15 cellular contexts compared by ENCODE assay signal in the genomic region with DNA sequence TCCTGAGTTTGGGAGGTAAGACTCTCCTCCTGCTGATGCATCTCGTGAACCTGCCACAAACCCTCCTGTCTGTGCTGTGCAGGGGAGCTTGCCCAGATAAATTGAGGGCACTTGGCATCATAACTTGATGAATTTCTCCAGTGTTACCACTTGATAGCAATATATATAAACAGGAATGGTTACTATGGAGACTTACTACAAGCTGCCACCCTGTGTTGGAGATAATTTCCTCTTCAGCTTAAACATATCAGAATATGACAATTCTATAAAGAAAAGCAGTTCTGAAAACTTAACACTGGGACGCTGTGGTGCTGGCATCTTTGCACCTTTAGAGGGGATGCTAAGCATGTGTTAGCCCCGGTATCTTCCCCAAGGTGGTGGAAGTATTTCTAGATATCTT. TPM values are rescaled to one million over a fixed set of nuclear protein-coding genes. Genes with fewer than 3 reads are reported as not detected.
DNase-seq lines count a peak whose midpoint lies in the region; ATAC-seq and TF ChIP-seq lines count a peak whose summit lies in the region.
"Had no signal": no experiment of that assay in that cellular context is flagged by ENCODE, and none has a peak within 500 bp of the region (broad histone marks: within the 10 kb centered on the region; RNA-seq: fewer than 3 reads in every experiment).

No MANE protein-coding gene starts in this region.

- no peak overlapping the region for H2BK120ac ChIP-seq in neuronal stem cell (ENCODE audit: low read depth, low read length)

- H2AK5ac ChIP-seq in neuronal stem cell (ENCODE audit: low read depth, low read length) = no peak overlapping the region

- H3K9ac ChIP-seq in SK-N-MC (ENCODE audit: insufficient read length) = no peak overlapping the region
- H3K9ac ChIP-seq in neuronal stem cell (ENCODE audit: low read depth, low read length, poor library complexity) = no peak overlapping the region
- H3K9ac ChIP-seq: GM23248 had no signal

- DNase-seq in A673 (ENCODE audit: low spot score) = no peak
- no peak for DNase-seq in CD4-positive, alpha-beta T cell
- DNase-seq in SK-N-MC (ENCODE audit: low read depth, low spot score) = no peak
- DNase-seq in neuronal stem cell (ENCODE audit: low spot score) = no peak
- DNase-seq in germinal center (ENCODE audit: low spot score) = no peak
- DNase-seq in UCSD-AML1 (lab: John Stamatoyannopoulos, UW; ENCODE audit: unreplicated experiment) = no peak
- DNase-seq: C1 segment of cervical spinal cord; DMS79 treated with DMSO at 0.1 percent for 48 hours; GM23248; NCI-H1436 treated with DMSO at 0.1 percent for 48 hours; NCI-H345; NCI-H526 treated with DMSO at 0.1 percent for 48 hours; NK-92 treated with Interleukin-12 subunit alpha and Interleukin-12 subunit beta, amount 100 ng/mL, for 24 hours; OCI-M1 had no signal

- BruUV-seq in A673 (replicated peaks; lab: Mats Ljungman, UMichigan) = no TSS peak

- H3K36me3 Mint-ChIP-seq in CD4-positive, alpha-beta T cell (ENCODE audit: low read depth) = peaks cover 90% of the 10 kb centered on the region

- peaks cover 60% of the 10 kb centered on the region for H3K4me1 ChIP-seq in A673 (ENCODE audit: insufficient read depth, low read length, poor library complexity, severe bottlenecking)
- peaks cover 0 to 10% of the 10 kb centered on the region in 2 donors for H3K4me1 ChIP-seq in neuronal stem cell (ENCODE audit: control insufficient read depth in 2 of 2, insufficient read depth in 1 of 2, low read depth in 1 of 2, low read length in 2 of 2)

- H3K23ac ChIP-seq in neuronal stem cell (ENCODE audit: low read depth, low read length, poor library complexity) = peak overlapping the region; percentile 62

- peaks cover 13% of the 10 kb centered on the region for H3K79me1 ChIP-seq in neuronal stem cell (ENCODE audit: low read depth, low read length)

- no peak overlapping the region for H4K8ac ChIP-seq in neuronal stem cell (ENCODE audit: low read depth, low read length)

- POLR2A ChIA-PET in A673 (lab: Charles Lee; ENCODE audit: low non-redundant PET) = no interaction called here
- POLR2A ChIA-PET in CD4-positive, alpha-beta T cell (lab: Charles Lee) = no interaction called here

- no peak overlapping the region for H3K4me2 ChIP-seq in neuronal stem cell (ENCODE audit: insufficient read depth, low read length, poor library complexity, severe bottlenecking)

- CTCF ChIA-PET in A673 (lab: Charles Lee) = no interaction called here
- CTCF ChIA-PET in CD4-positive, alpha-beta T cell (lab: Charles Lee) = interaction anchor here (1.3 kb wide), 1 partner anchor 15 kb away, joined by 6 read pairs; a partner anchor contains a TSS

- peak overlapping the region; percentile 53 for H3K27ac Mint-ChIP-seq in CD4-positive, alpha-beta T cell

- H3K36me3 ChIP-seq in A673 (ENCODE audit: insufficient read depth, low read length, poor library complexity, severe bottlenecking) = peaks cover 47% of the 10 kb centered on the region
- H3K36me3 ChIP-seq in SK-N-MC (ENCODE audit: insufficient read depth, low read length) = peaks cover 6% of the 10 kb centered on the region; the same call in 1 of the 2 replicates
- peaks cover 67 to 95% of the 10 kb centered on the region in 2 donors for H3K36me3 ChIP-seq in neuronal stem cell (replicated peaks in 1 of 2; ENCODE audit: control insufficient read depth in 2 of 2, insufficient read depth in 2 of 2, low read length in 2 of 2)

- H3K9me3 Mint-ChIP-seq in CD4-positive, alpha-beta T cell = no peaks in the 10 kb centered on the region

- H3K4me3 ChIP-seq in A673 (ENCODE audit: low read depth, low read length, poor library complexity, severe bottlenecking) (no peak overlapping the region), SK-N-MC (no peak overlapping the region), neuronal stem cell (ENCODE audit: low read length in 2 of 2) (no peak overlapping the region)
- H3K4me3 ChIP-seq: GM23248 had no signal

- no peak overlapping the region for H2AFZ ChIP-seq in neuronal stem cell (ENCODE audit: low read length)
- H2AFZ ChIP-seq: GM23248 had no signal

- H2BK5ac ChIP-seq in neuronal stem cell (ENCODE audit: low read length) = no peak overlapping the region

- no CpG with 5 or more reads among the region's 3 CpGs for WGBS in neuronal stem cell (ENCODE audit: extremely low coverage in 2 of 2, insufficient read length in 2 of 2, insufficient replicate concordance in 1 of 2), 2 donors

- H3K27me3 ChIP-seq in A673 (replicated peaks; ENCODE audit: insufficient read depth, low read depth, low read length, poor library complexity) (no peaks in the 10 kb centered on the region), neuronal stem cell (ENCODE audit: control insufficient read depth in 3 of 3, insufficient read depth in 3 of 3, low read depth in 1 of 3, low read length in 3 of 3) (no peaks in the 10 kb centered on the region)
- no peaks in the 10 kb centered on the region for H3K27me3 ChIP-seq in CD4-positive, alpha-beta T cell (ENCODE audit: control insufficient read depth, insufficient read depth, low read length)

- no peak overlapping the region for H3K18ac ChIP-seq in neuronal stem cell (ENCODE audit: low read length)

- no peaks in the 10 kb centered on the region for H3K27me3 Mint-ChIP-seq in CD4-positive, alpha-beta T cell

- no peak for ATAC-seq in CD4-positive, alpha-beta T cell (ENCODE audit: poor library complexity)
- no peak for ATAC-seq in GM18519 (IDR thresholded peaks at IDR 0.05; ENCODE audit: low FRiP score, unreplicated experiment)

- no peak overlapping the region for H4K91ac ChIP-seq in neuronal stem cell (ENCODE audit: low read depth, low read length, poor library complexity)

- H2BK15ac ChIP-seq in neuronal stem cell (ENCODE audit: low read length) = no peak overlapping the region

- H2BK12ac ChIP-seq in neuronal stem cell (ENCODE audit: low read length) = no peak overlapping the region

- intact Hi-C loops in A673 (cut with micrococcal nuclease; ENCODE audit: unreplicated experiment) = loop anchor here (5.0 kb wide), 1 partner anchor 60 kb away; no protein-coding TSS in a partner anchor
- intact Hi-C loops in CD4-positive, alpha-beta T cell (cut with DNase I, micrococcal nuclease) = no loop called here

- no peak overlapping the region for H3K4me3 Mint-ChIP-seq in CD4-positive, alpha-beta T cell

- H3K9me3 ChIP-seq in A673 (ENCODE audit: low read depth, low read length, poor library complexity, severe bottlenecking) (no peaks in the 10 kb centered on the region), SK-N-MC (ENCODE audit: low read depth, low read length) (no peaks in the 10 kb centered on the region), neuronal stem cell (replicated peaks in 1 of 2; ENCODE audit: control insufficient read depth in 2 of 2, insufficient read depth in 1 of 2, low read depth in 1 of 2, low read length in 2 of 2) (peaks cover 0 to 3% of the 10 kb centered on the region in 2 donors)
- H3K9me3 ChIP-seq in CD4-positive, alpha-beta T cell (ENCODE audit: control insufficient read depth, low read length) = no peaks in the 10 kb centered on the region

- H3K4ac ChIP-seq in neuronal stem cell (ENCODE audit: low read length) = no peak overlapping the region

- no peaks in the 10 kb centered on the region for H3K4me1 Mint-ChIP-seq in CD4-positive, alpha-beta T cell (ENCODE audit: low read depth)

- H3K27ac ChIP-seq in A673 (ENCODE audit: low read depth, low read length, poor library complexity, severe bottlenecking) (peak overlapping the region; percentile 41), SK-N-MC (peak overlapping the region; percentile 46; the same call in 1 of the 2 replicates), neuronal stem cell (replicated peaks; ENCODE audit: low read length) (no peak overlapping the region)
- H3K27ac ChIP-seq in CD4-positive, alpha-beta T cell (ENCODE audit: low read depth, low read length) = no peak overlapping the region
- H3K27ac ChIP-seq: GM23248 had no signal

- H3K14ac ChIP-seq in neuronal stem cell (ENCODE audit: low read length) = no peak overlapping the region

- TF ChIP-seq CTCF in A673 (conservative IDR thresholded peaks at IDR 0.05; ENCODE audit: low read depth, low read length) = no peak
- no peak for TF ChIP-seq CTCF in CD4-positive, alpha-beta T cell (IDR thresholded peaks at IDR 0.05)

RNA-seq across cellular contexts. Expression of a gene that starts 14.9 kb away (rescaled TPM):
- total RNA-seq in A673 (2021) = 42.8 and 53.0 TPM in 2 replicates
- total RNA-seq in CD4-positive, alpha-beta T cell = 100 to 1,000 TPM; 142 to 145 TPM
- polyA plus RNA-seq in neuronal stem cell (2013, experiment 1 of 2) = 11.4 TPM
- 11.8 TPM for polyA plus RNA-seq in neuronal stem cell (2013, experiment 2 of 2)

Comparison
In these comparisons a context has a peak if more than half of its experiments do, and no peak if none do; other contexts are left out.
1. H3K27ac ChIP-seq: peak in A673 (single experiment) and SK-N-MC (single experiment); none in CD4-positive, alpha-beta T cell (single experiment) and neuronal stem cell (single experiment).